Comparison of ENCODE assay signal across 9 cellular contexts in genomic region chr13:32472194-32472621, GRCh38. TPM values are rescaled to one million over a fixed set of nuclear protein-coding genes. Genes with fewer than 3 reads are reported as not detected.
A peak's percentile ranks its signal among the peaks of the same experiment; 100 is the strongest.
DNase-seq lines count a peak whose midpoint lies in the region; ATAC-seq and TF ChIP-seq lines count a peak whose summit lies in the region.
"Had no signal": no experiment of that assay in that cellular context is flagged by ENCODE, and none has a peak within 500 bp of the region (broad histone marks: within the 10 kb centered on the region; RNA-seq: fewer than 3 reads in every experiment).

No MANE protein-coding gene starts in this region.

- peak; percentile 72 for ATAC-seq in GM19324 (IDR thresholded peaks at IDR 0.05; ENCODE audit: low FRiP score, unreplicated experiment)
- peak; percentile 79 for ATAC-seq in HG02623 (IDR thresholded peaks at IDR 0.05; ENCODE audit: unreplicated experiment)

- peak overlapping the region; percentile 85 for H3K27ac Mint-ChIP-seq in activated CD4-positive, alpha-beta memory T cell treated with anti-CD3 and anti-CD28 coated beads, Interleukin-2, amount 10 ng/mL, durations not matched to agents 7 days and 5 days
- no peak overlapping the region for H3K27ac Mint-ChIP-seq in progenitor cell of endocrine pancreas

- TF ChIP-seq EP300 in esophagus muscularis mucosa (IDR thresholded peaks at IDR 0.05), result no peak

- DNase-seq in activated CD4-positive, alpha-beta memory T cell treated with anti-CD3 and anti-CD28 coated beads, Interleukin-2, amount 10 ng/mL, durations not matched to agents 7 days and 5 days, result no peak
- DNase-seq in spleen, result no peak
- no peak for DNase-seq in progenitor cell of endocrine pancreas (ENCODE audit: low spot score, unreplicated experiment)
- no peak for DNase-seq in esophagus muscularis mucosa (ENCODE audit: extremely low spot score)
- DNase-seq: activated CD8-positive, alpha-beta memory T cell treated with anti-CD3 and anti-CD28 coated beads for 24 hours; NCI-H2107 had no signal

- POLR2A ChIA-PET in activated CD4-positive, alpha-beta memory T cell treated with anti-CD3 and anti-CD28 coated beads, Interleukin-2, amount 10 ng/mL, durations not matched to agents 7 days and 5 days (lab: Charles Lee), result interaction anchor here (0.9 to 1.3 kb wide), 7 partner anchors 23 to 157 kb away, joined by 3 to 4 read pairs (median 3); partner anchors contain the start of genes BRCA2, N4BP2L1 and ZAR1L

- no peak overlapping the region for H3K4me3 Mint-ChIP-seq in activated CD4-positive, alpha-beta memory T cell treated with anti-CD3 and anti-CD28 coated beads, Interleukin-2, amount 10 ng/mL, durations not matched to agents 7 days and 5 days
- no peak overlapping the region for H3K4me3 Mint-ChIP-seq in progenitor cell of endocrine pancreas (ENCODE audit: low read depth)

- H3K36me3 ChIP-seq in skeletal muscle satellite cell (ENCODE audit: insufficient read depth, low read length) (peaks cover 6% of the 10 kb centered on the region), spleen (peaks cover 0 to 41% (median 0%) of the 10 kb centered on the region in 6 donors), esophagus muscularis mucosa (peaks cover 0 to 27% (median under 1%) of the 10 kb centered on the region in 4 donors)

- intact Hi-C loops in spleen (cut with DNase I; ENCODE audit: low total_unique reads) (no loop called here), esophagus muscularis mucosa (cut with DNase I) (no loop called here)

- CTCF ChIA-PET in activated CD4-positive, alpha-beta memory T cell treated with anti-CD3 and anti-CD28 coated beads, Interleukin-2, amount 10 ng/mL, durations not matched to agents 7 days and 5 days (lab: Charles Lee), result interaction anchor here (0.6 to 1.5 kb wide), 3 partner anchors 18 to 115 kb away, joined by 3 to 6 read pairs (median 3); partner anchors contain the start of gene N4BP2L2

- no peak for TF ChIP-seq POLR2A in spleen (IDR thresholded peaks at IDR 0.05)
- no peak for TF ChIP-seq POLR2A in esophagus muscularis mucosa (IDR thresholded peaks at IDR 0.05; ENCODE audit: low read depth)

- H3K27ac ChIP-seq in spleen, result peak overlapping the region in 3 of 8 donors; percentile 16 to 48 (median 40)
- peak overlapping the region in 2 of 4 donors; percentile 24 to 35 for H3K27ac ChIP-seq in esophagus muscularis mucosa (replicated peaks in 1 of 4)

- H3K9me3 ChIP-seq in skeletal muscle satellite cell (replicated peaks; ENCODE audit: low read length), result no peaks in the 10 kb centered on the region
- no peaks in the 10 kb centered on the region for H3K9me3 ChIP-seq in spleen
- no peaks in the 10 kb centered on the region for H3K9me3 ChIP-seq in esophagus muscularis mucosa

- H3K36me3 Mint-ChIP-seq in activated CD4-positive, alpha-beta memory T cell treated with anti-CD3 and anti-CD28 coated beads, Interleukin-2, amount 10 ng/mL, durations not matched to agents 7 days and 5 days (ENCODE audit: low read depth), result no peaks in the 10 kb centered on the region
- no peaks in the 10 kb centered on the region for H3K36me3 Mint-ChIP-seq in progenitor cell of endocrine pancreas (ENCODE audit: insufficient read depth)

- H3K4me3 ChIP-seq in skeletal muscle satellite cell (ENCODE audit: low read length) (no peak overlapping the region), spleen (no peak overlapping the region), esophagus muscularis mucosa (no peak overlapping the region)

- peaks cover 19% of the 10 kb centered on the region for H3K4me1 Mint-ChIP-seq in activated CD4-positive, alpha-beta memory T cell treated with anti-CD3 and anti-CD28 coated beads, Interleukin-2, amount 10 ng/mL, durations not matched to agents 7 days and 5 days
- peaks cover 10% of the 10 kb centered on the region for H3K4me1 Mint-ChIP-seq in progenitor cell of endocrine pancreas (ENCODE audit: low read depth)

- H3K4me2 ChIP-seq in skeletal muscle satellite cell (ENCODE audit: low read length), result no peak overlapping the region

- H3K27me3 Mint-ChIP-seq in activated CD4-positive, alpha-beta memory T cell treated with anti-CD3 and anti-CD28 coated beads, Interleukin-2, amount 10 ng/mL, durations not matched to agents 7 days and 5 days, result no peaks in the 10 kb centered on the region
- no peaks in the 10 kb centered on the region for H3K27me3 Mint-ChIP-seq in progenitor cell of endocrine pancreas

- H3K27me3 ChIP-seq in skeletal muscle satellite cell (ENCODE audit: control insufficient read depth, insufficient read depth, low read length) (no peaks in the 10 kb centered on the region), spleen (replicated peaks in 1 of 7) (no peaks in the 10 kb centered on the region), esophagus muscularis mucosa (no peaks in the 10 kb centered on the region)

- peaks cover 14% of the 10 kb centered on the region for H3K4me1 ChIP-seq in skeletal muscle satellite cell (ENCODE audit: control insufficient read depth, insufficient read depth, low read length)
- peaks cover 0 to 8% (median 0%) of the 10 kb centered on the region in 6 donors for H3K4me1 ChIP-seq in spleen
- peaks cover 0 to 12% (median 5%) of the 10 kb centered on the region in 4 donors for H3K4me1 ChIP-seq in esophagus muscularis mucosa

- H3K9me3 Mint-ChIP-seq in activated CD4-positive, alpha-beta memory T cell treated with anti-CD3 and anti-CD28 coated beads, Interleukin-2, amount 10 ng/mL, durations not matched to agents 7 days and 5 days, result no peaks in the 10 kb centered on the region
- H3K9me3 Mint-ChIP-seq in progenitor cell of endocrine pancreas (ENCODE audit: low read depth), result no peaks in the 10 kb centered on the region

- peak overlapping the region; percentile 9 for H3K9ac ChIP-seq in skeletal muscle satellite cell (ENCODE audit: low read depth, low read length)

- WGBS in spleen, 5 donors, result 30 to 47% (median 40%) methylated on average over 3 of the region's 3 CpGs
- WGBS in esophagus muscularis mucosa, result 48% methylated on average over 3 of the region's 3 CpGs

- TF ChIP-seq CTCF in spleen (IDR thresholded peaks at IDR 0.05 in 8 of 11, conservative IDR thresholded peaks at IDR 0.05 in 3 of 11) (no peak), progenitor cell of endocrine pancreas (IDR thresholded peaks at IDR 0.05; ENCODE audit: unreplicated experiment) (no peak), esophagus muscularis mucosa (IDR thresholded peaks at IDR 0.05) (no peak)

RNA-seq across cellular contexts. Expression of gene N4BP2L1, which starts 44.3 kb away (rescaled TPM):
- 10 to 100 TPM; 29.9 to 33.8 TPM for total RNA-seq in activated CD4-positive, alpha-beta memory T cell treated with anti-CD3 and anti-CD28 coated beads, Interleukin-2, amount 10 ng/mL, durations not matched to agents 7 days and 5 days
- total RNA-seq in skeletal muscle satellite cell (2012; rRNA removed), result 0.66 and 0.76 TPM in 2 replicates
- 10 to 100 TPM; 28.3 to 57.4 (median 41.5) TPM for total RNA-seq in spleen
- polyA plus RNA-seq in spleen, result 10 to 100 TPM; 30.3 to 33.4 (median 30.8) TPM
- 15.9 and 20.0 TPM in 2 replicates for total RNA-seq in progenitor cell of endocrine pancreas
- total RNA-seq in esophagus muscularis mucosa, result 10 to 100 TPM in 3 of 4 donors, 1 to 10 TPM in 1; 9.0 to 19.6 (median 11.6) TPM
